10 cellular contexts compared by ENCODE assay signal in the genomic region with DNA sequence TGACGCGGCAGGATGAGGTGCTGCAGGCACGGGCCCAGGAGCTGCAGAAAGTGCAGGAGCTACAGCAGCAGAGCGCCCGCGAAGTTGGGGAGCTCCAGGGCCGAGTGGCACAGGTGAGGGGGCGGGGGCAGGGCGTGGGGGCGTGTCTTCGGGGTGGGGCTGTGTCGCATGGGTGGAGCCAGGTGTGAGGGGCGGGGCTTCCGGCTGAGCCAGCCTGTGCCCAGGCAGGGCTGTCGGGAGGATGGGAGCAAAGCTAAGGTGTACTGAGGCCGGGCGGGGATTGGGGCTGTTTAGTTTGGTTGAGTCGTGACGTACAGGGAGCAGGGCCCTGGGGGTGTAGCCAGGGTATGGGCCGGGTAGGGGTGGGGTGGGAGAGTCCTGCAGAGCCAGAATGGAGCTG.
A peak's percentile ranks its signal among the peaks of the same experiment; 100 is the strongest.
DNase-seq lines count a peak whose midpoint lies in the region.
"Had no signal": no experiment of that assay in that cellular context is flagged by ENCODE, and none has a peak within 500 bp of the region (broad histone marks: within the 10 kb centered on the region; RNA-seq: fewer than 3 reads in every experiment).

No MANE protein-coding gene starts in this region.

- H3K9me3 Mint-ChIP-seq in activated CD4-positive, alpha-beta T cell treated with anti-CD3 and anti-CD28 coated beads, Interleukin-2, amount 10 ng/mL, durations not matched to agents 24 days and 14 days: no peaks in the 10 kb centered on the region
- H3K9me3 Mint-ChIP-seq: natural killer cell had no signal

- H3K36me3 Mint-ChIP-seq in activated CD4-positive, alpha-beta T cell treated with anti-CD3 and anti-CD28 coated beads, Interleukin-2, amount 10 ng/mL, durations not matched to agents 24 days and 14 days (ENCODE audit: low read depth): no peaks in the 10 kb centered on the region
- H3K36me3 Mint-ChIP-seq: natural killer cell had no signal

- intact Hi-C loops in activated CD4-positive, alpha-beta T cell treated with anti-CD3 and anti-CD28 coated beads, Interleukin-2, amount 10 ng/mL, durations not matched to agents 24 days and 14 days (cut with micrococcal nuclease): no loop called here

- no peak overlapping the region for H3K27ac Mint-ChIP-seq in activated CD4-positive, alpha-beta T cell treated with anti-CD3 and anti-CD28 coated beads, Interleukin-2, amount 10 ng/mL, durations not matched to agents 24 days and 14 days
- H3K27ac Mint-ChIP-seq: natural killer cell had no signal

- H3K4me3 Mint-ChIP-seq in activated CD4-positive, alpha-beta T cell treated with anti-CD3 and anti-CD28 coated beads, Interleukin-2, amount 10 ng/mL, durations not matched to agents 24 days and 14 days: no peak overlapping the region
- H3K4me3 Mint-ChIP-seq: natural killer cell had no signal

- no peaks in the 10 kb centered on the region for H3K4me1 Mint-ChIP-seq in activated CD4-positive, alpha-beta T cell treated with anti-CD3 and anti-CD28 coated beads, Interleukin-2, amount 10 ng/mL, durations not matched to agents 24 days and 14 days
- H3K4me1 Mint-ChIP-seq: natural killer cell had no signal

- DNase-seq in DMS53 (lab: John Stamatoyannopoulos, UW) (peak; percentile 12), DMS53 treated with DMSO at 0.1 percent for 48 hours (lab: John Stamatoyannopoulos, UW; ENCODE audit: unreplicated experiment) (no peak), iPS-NIHi7 (ENCODE audit: extremely low spot score) (peak; percentile 100), SK-N-DZ (ENCODE audit: low spot score) (no peak), NCI-H446 (lab: John Stamatoyannopoulos, UW) (no peak), NCI-H1048 (lab: John Stamatoyannopoulos, UW) (no peak)
- DNase-seq in activated CD4-positive, alpha-beta T cell treated with anti-CD3 and anti-CD28 coated beads, Interleukin-2, amount 10 ng/mL, durations not matched to agents 24 days and 14 days: peak; percentile 71
- DNase-seq in stimulated activated CD8-positive, alpha-beta memory T cell treated with anti-CD3 and anti-CD28 coated beads, Interleukin-2, amount 100 ng/mL, for 48 hours (ENCODE audit: low read depth in 2 of 2): peak; percentile 37 to 45
- DNase-seq: natural killer cell, NCI-H1092 had no signal

- H3K27me3 Mint-ChIP-seq in activated CD4-positive, alpha-beta T cell treated with anti-CD3 and anti-CD28 coated beads, Interleukin-2, amount 10 ng/mL, durations not matched to agents 24 days and 14 days: peaks cover 6% of the 10 kb centered on the region

Comparison
In these comparisons a context has a peak if more than half of its experiments do, and no peak if none do; other contexts are left out.
1. DNase-seq: peak in DMS53 (single experiment), activated CD4-positive, alpha-beta T cell treated with anti-CD3 and anti-CD28 coated beads, Interleukin-2, amount 10 ng/mL, durations not matched to agents 24 days and 14 days (single experiment), iPS-NIHi7 (single experiment) and stimulated activated CD8-positive, alpha-beta memory T cell treated with anti-CD3 and anti-CD28 coated beads, Interleukin-2, amount 100 ng/mL, for 48 hours (2 of 2); none in DMS53 treated with DMSO at 0.1 percent for 48 hours (single experiment), SK-N-DZ (single experiment), NCI-H446 (0 of 2) and NCI-H1048 (single experiment).